Comparison of ENCODE assay signal across 17 cellular contexts in the genomic region with DNA sequence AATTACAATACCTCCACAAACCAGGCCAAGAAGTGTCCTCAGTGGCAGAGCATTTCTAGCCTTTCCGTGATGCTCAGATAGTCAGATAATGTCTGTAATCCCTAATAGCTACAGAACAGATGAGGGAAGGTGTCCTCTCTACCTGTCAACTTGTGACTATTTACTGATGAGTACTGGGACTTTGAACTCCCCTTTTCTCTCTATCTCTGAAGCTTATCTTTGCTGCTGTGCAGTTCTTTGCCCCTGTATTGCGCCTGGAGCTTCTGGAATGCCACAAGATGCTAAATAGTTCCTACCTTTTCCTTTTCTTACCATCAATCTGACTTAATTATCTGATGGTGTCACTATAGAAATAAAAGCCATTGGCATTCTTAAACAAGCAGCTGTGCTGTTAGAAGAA. TPM values are rescaled to one million over a fixed set of nuclear protein-coding genes. Genes with fewer than 3 reads are reported as not detected.
DNase-seq lines count a peak whose midpoint lies in the region; ATAC-seq and TF ChIP-seq lines count a peak whose summit lies in the region.
"Had no signal": no experiment of that assay in that cellular context is flagged by ENCODE, and none has a peak within 500 bp of the region (broad histone marks: within the 10 kb centered on the region; RNA-seq: fewer than 3 reads in every experiment).

No MANE protein-coding gene starts in this region.

- H3K27ac ChIP-seq in HEK293 (ENCODE audit: extremely low read depth, low read depth, low read length) (no peak overlapping the region), caudate nucleus (ENCODE audit: low read depth, low read length) (peak overlapping the region; percentile 74), muscle layer of colon (ENCODE audit: low read depth, low read length) (peak overlapping the region; percentile 43), aorta (ENCODE audit: low read depth in 1 of 2, low read length in 2 of 2) (peak overlapping the region; percentile 36 to 67)
- H3K27ac ChIP-seq: KMS-11 had no signal

- H3K36me3 ChIP-seq in HEK293 (ENCODE audit: control insufficient read depth in 2 of 2, insufficient read depth in 1 of 2, low read length in 2 of 2) (no peaks in the 10 kb centered on the region), muscle layer of colon (ENCODE audit: insufficient read depth, low read length) (no peaks in the 10 kb centered on the region), aorta (ENCODE audit: control insufficient read depth in 1 of 2, insufficient read depth in 2 of 2, low read length in 1 of 2) (no peaks in the 10 kb centered on the region)
- H3K36me3 ChIP-seq: HAP-1 had no signal

- TF ChIP-seq CTCF in HEK293 (tag by site-specific recombination; IDR thresholded peaks at IDR 0.05) (no peak), osteocyte (IDR thresholded peaks at IDR 0.05) (no peak), nephron progenitor cell (IDR thresholded peaks at IDR 0.05) (no peak)

- H3K9ac ChIP-seq in muscle layer of colon (ENCODE audit: low read length) = no peak overlapping the region
- H3K9ac ChIP-seq: KMS-11, SK-N-SH had no signal

- ATAC-seq in aorta (ENCODE audit: low FRiP score) = no peak
- no peak; the same call in 2 of the 3 replicates for ATAC-seq in SK-N-SH treated with all-trans-retinoic acid at 6 μM for 48 hours
- ATAC-seq: Panc1, Right ventricle myocardium inferior had no signal

- no peak overlapping the region for H3K27ac Mint-ChIP-seq in osteocyte (ENCODE audit: unreplicated experiment)
- no peak overlapping the region for H3K27ac Mint-ChIP-seq in nephron progenitor cell
- H3K27ac Mint-ChIP-seq: CD8-positive, alpha-beta memory T cell had no signal

- POLR2A ChIA-PET in HEK293 (lab: Yijun Ruan, JAX) = no interaction called here

- H3K27me3 Mint-ChIP-seq in osteocyte (ENCODE audit: unreplicated experiment) = no peaks in the 10 kb centered on the region
- no peaks in the 10 kb centered on the region for H3K27me3 Mint-ChIP-seq in nephron progenitor cell (ENCODE audit: low read depth, poor library complexity)

- H3K9me3 Mint-ChIP-seq in osteocyte (ENCODE audit: unreplicated experiment) (no peaks in the 10 kb centered on the region), nephron progenitor cell (no peaks in the 10 kb centered on the region)

- 97 to 100% methylated on average over 2 of the region's 2 CpGs for WGBS in aorta, 2 donors

- H3K4me1 Mint-ChIP-seq in osteocyte (ENCODE audit: unreplicated experiment) (peaks cover 43% of the 10 kb centered on the region), nephron progenitor cell (peaks cover 41% of the 10 kb centered on the region)

- no peaks in the 10 kb centered on the region for H3K9me3 ChIP-seq in HEK293 (ENCODE audit: control insufficient read depth, insufficient read depth, low read depth, low read length)
- H3K9me3 ChIP-seq in muscle layer of colon (ENCODE audit: low read length) = no peaks in the 10 kb centered on the region
- H3K9me3 ChIP-seq in aorta (ENCODE audit: control insufficient read depth, low read length) = no peaks in the 10 kb centered on the region
- H3K9me3 ChIP-seq: HAP-1, MG63, SK-N-SH had no signal

- DNase-seq in caudate nucleus (lab: John Stamatoyannopoulos, UW) (no peak), aorta (no peak), osteocyte (ENCODE audit: extremely low spot score, unreplicated experiment) (no peak), nephron progenitor cell (no peak)
- DNase-seq: CD8-positive, alpha-beta memory T cell; DMS 273 treated with DMSO at 0.1 percent for 48 hours; MG63; NCI-H1092 treated with DMSO at 0.1 percent for 48 hours; NCI-H187; SK-N-SH had no signal

- CTCF ChIA-PET in HEK293 (lab: Yijun Ruan, JAX) = no interaction called here

- H3K4me1 ChIP-seq in HEK293 (ENCODE audit: control insufficient read depth, insufficient read depth, low read length) (no peaks in the 10 kb centered on the region), muscle layer of colon (ENCODE audit: insufficient read depth, low read length) (peaks cover 68% of the 10 kb centered on the region), aorta (ENCODE audit: control insufficient read depth in 1 of 2, insufficient read depth in 2 of 2, low read length in 2 of 2) (peaks cover 5 to 8% of the 10 kb centered on the region in 2 donors)
- H3K4me1 ChIP-seq: HAP-1 had no signal

- peaks cover 2% of the 10 kb centered on the region for H3K36me3 Mint-ChIP-seq in osteocyte (ENCODE audit: unreplicated experiment)
- peaks cover 7% of the 10 kb centered on the region for H3K36me3 Mint-ChIP-seq in nephron progenitor cell (ENCODE audit: low read depth)
- H3K36me3 Mint-ChIP-seq: CD8-positive, alpha-beta memory T cell had no signal

- H3K4me3 Mint-ChIP-seq in osteocyte (ENCODE audit: unreplicated experiment) = no peak overlapping the region
- H3K4me3 Mint-ChIP-seq in nephron progenitor cell = no peak overlapping the region
- H3K4me3 Mint-ChIP-seq: CD8-positive, alpha-beta memory T cell had no signal

- no peak overlapping the region for H3K4me3 ChIP-seq in HEK293 (ENCODE audit: low read depth, low read length)
- no peak overlapping the region for H3K4me3 ChIP-seq in muscle layer of colon (ENCODE audit: low read depth in 1 of 2, low read length in 2 of 2)
- H3K4me3 ChIP-seq in aorta (ENCODE audit: low read length in 2 of 2) = no peak overlapping the region
- H3K4me3 ChIP-seq: HAP-1, MG63 had no signal

- intact Hi-C loops in aorta (cut with DNase I) = no loop called here

- H3K27me3 ChIP-seq in muscle layer of colon (ENCODE audit: control insufficient read depth in 1 of 2, insufficient read depth in 2 of 2, low read length in 2 of 2) (no peaks in the 10 kb centered on the region), aorta (ENCODE audit: control insufficient read depth in 1 of 2, insufficient read depth in 2 of 2, low read length in 1 of 2) (no peaks in the 10 kb centered on the region)
- H3K27me3 ChIP-seq: MG63 had no signal

TF ChIP-seq in HEK293, 187 proteins besides CTCF, POLR2A, EP300 and RAD21:
- TF ChIP-seq ZNF416 (tag by site-specific recombination; IDR thresholded peaks at IDR 0.05) (no peak), ZNF660 (tag by site-specific recombination; IDR thresholded peaks at IDR 0.05) (0 out of 2 replicates have a peak, but pooled peaks have one; percentile 34)

TF ChIP-seq in SK-N-SH treated with all-trans-retinoic acid at 6 μM for 48 hours, 23 proteins besides CTCF, POLR2A, EP300 and RAD21:
- no peak for TF ChIP-seq ISL1 (CRISPR knock-in tag; IDR thresholded peaks at IDR 0.05)
- TF ChIP-seq, protein P1, sequence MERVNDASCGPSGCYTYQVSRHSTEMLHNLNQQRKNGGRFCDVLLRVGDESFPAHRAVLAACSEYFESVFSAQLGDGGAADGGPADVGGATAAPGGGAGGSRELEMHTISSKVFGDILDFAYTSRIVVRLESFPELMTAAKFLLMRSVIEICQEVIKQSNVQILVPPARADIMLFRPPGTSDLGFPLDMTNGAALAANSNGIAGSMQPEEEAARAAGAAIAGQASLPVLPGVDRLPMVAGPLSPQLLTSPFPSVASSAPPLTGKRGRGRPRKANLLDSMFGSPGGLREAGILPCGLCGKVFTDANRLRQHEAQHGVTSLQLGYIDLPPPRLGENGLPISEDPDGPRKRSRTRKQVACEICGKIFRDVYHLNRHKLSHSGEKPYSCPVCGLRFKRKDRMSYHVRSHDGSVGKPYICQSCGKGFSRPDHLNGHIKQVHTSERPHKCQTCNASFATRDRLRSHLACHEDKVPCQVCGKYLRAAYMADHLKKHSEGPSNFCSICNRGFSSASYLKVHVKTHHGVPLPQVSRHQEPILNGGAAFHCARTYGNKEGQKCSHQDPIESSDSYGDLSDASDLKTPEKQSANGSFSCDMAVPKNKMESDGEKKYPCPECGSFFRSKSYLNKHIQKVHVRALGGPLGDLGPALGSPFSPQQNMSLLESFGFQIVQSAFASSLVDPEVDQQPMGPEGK (CRISPR knock-in tag; IDR thresholded peaks at IDR 0.05; ENCODE audit: borderline replicate concordance) = no peak

RNA-seq across cellular contexts. Expression of a gene that starts 30.5 kb away (rescaled TPM):
- total RNA-seq in aorta (10 to 100 TPM; 31.7 to 35.9 TPM), osteocyte (29.2 and 33.4 TPM in 2 replicates)
- 10 to 100 TPM in 1 of 2 donors, 1 to 10 TPM in 1; 8.8 to 12.6 TPM for polyA plus RNA-seq in aorta
- polyA plus RNA-seq: CD8-positive, alpha-beta memory T cell had no signal
